In genomic region chr12:26701604-26702215, GRCh38 we compare ENCODE assay signal across 8 cellular contexts.
DNase-seq lines count a peak whose midpoint lies in the region; TF ChIP-seq lines count a peak whose summit lies in the region.

No MANE protein-coding gene starts in this region.

- DNase-seq in DMS53 (lab: John Stamatoyannopoulos, UW) (peak; percentile 71), Karpas-422 (peak; percentile 74), SK-N-SH (peak; percentile 19), fibroblast of villous mesenchyme (ENCODE audit: low read depth) (peak; percentile 64), stromal cell of bone marrow (ENCODE audit: low read depth) (peak; percentile 32)
- no peak for DNase-seq in activated CD4-positive, CD25-positive, alpha-beta regulatory T cell treated with anti-CD3 and anti-CD28 coated beads, Interleukin-2, amount 50 U/mL, for 72 hours
- no peak for DNase-seq in activated naive CD4-positive, alpha-beta T cell treated with anti-CD3 and anti-CD28 coated beads, Interleukin-2, amount 50 U/mL, for 16 hours
- no peak for DNase-seq in NK-92 treated with Interleukin-12 subunit alpha and Interleukin-12 subunit beta, amount 100 ng/mL, for 24 hours (lab: John Stamatoyannopoulos, UW)

- WGBS in SK-N-SH (ENCODE audit: low lambda C conversion rate): 67% methylated on average over 1 of the region's 1 CpG

- POLR2A ChIA-PET in SK-N-SH (lab: Yijun Ruan, JAX): no interaction called here

- H3K27ac ChIP-seq in Karpas-422 (ENCODE audit: low read length) (peak overlapping the region; percentile 42; the same call in 1 of the 2 replicates), SK-N-SH (ENCODE audit: low read depth in 2 of 2, low read length in 1 of 2) (no peak overlapping the region)

- H4K20me1 ChIP-seq in Karpas-422 (ENCODE audit: insufficient read depth, low read depth, low read length) (no peaks in the 10 kb centered on the region), SK-N-SH (ENCODE audit: insufficient read depth) (no peaks in the 10 kb centered on the region)

- H2AFZ ChIP-seq in Karpas-422 (ENCODE audit: low read length): no peak overlapping the region
- no peak overlapping the region for H2AFZ ChIP-seq in SK-N-SH (ENCODE audit: low read depth)

- H3F3A ChIP-seq in SK-N-SH (replicated peaks; ENCODE audit: insufficient read depth): no peaks in the 10 kb centered on the region

- H3K9ac ChIP-seq in Karpas-422 (ENCODE audit: low read length) (no peak overlapping the region), SK-N-SH (no peak overlapping the region)

- H3K27me3 ChIP-seq in Karpas-422 (ENCODE audit: low read length) (no peaks in the 10 kb centered on the region), SK-N-SH (ENCODE audit: insufficient read depth) (no peaks in the 10 kb centered on the region)

- H3K4me2 ChIP-seq in Karpas-422 (ENCODE audit: low read depth, low read length, poor library complexity, severe bottlenecking): peak overlapping the region; percentile 42
- H3K4me2 ChIP-seq in SK-N-SH: no peak overlapping the region

- peaks cover 17% of the 10 kb centered on the region for H3K36me3 ChIP-seq in Karpas-422 (ENCODE audit: insufficient read depth, low read length)
- H3K36me3 ChIP-seq in SK-N-SH (replicated peaks in 1 of 2; ENCODE audit: control insufficient read depth in 1 of 2, insufficient read depth in 2 of 2, low read length in 1 of 2): peaks cover 2 to 6% of the 10 kb centered on the region in 2 experiments

- H3K79me2 ChIP-seq in Karpas-422 (ENCODE audit: low read length) (peaks cover 50% of the 10 kb centered on the region), SK-N-SH (ENCODE audit: insufficient read depth) (no peaks in the 10 kb centered on the region)

- TF ChIP-seq EP300 in SK-N-SH (IDR thresholded peaks at IDR 0.05; ENCODE audit: borderline replicate concordance in 1 of 2, low read depth in 1 of 2, low read length in 1 of 2): no peak

- TF ChIP-seq RAD21 in SK-N-SH (IDR thresholded peaks at IDR 0.05; ENCODE audit: low read length): peak; percentile 75

- H3K4me1 ChIP-seq in Karpas-422 (ENCODE audit: low read length): peaks cover 54% of the 10 kb centered on the region
- H3K4me1 ChIP-seq in SK-N-SH (ENCODE audit: control insufficient read depth in 1 of 2, insufficient read depth in 2 of 2, low read depth in 1 of 2, low read length in 1 of 2): peaks cover 8 to 20% of the 10 kb centered on the region in 2 experiments; a peak in 3 of 4 replicates

- CTCF ChIA-PET in SK-N-SH (lab: Yijun Ruan, JAX): interaction anchor here (0.6 to 3.1 kb wide), 40 partner anchors 9 to 717 kb away, joined by 3 to 24 read pairs (median 4); partner anchors contain the start of genes BHLHE41, ITPR2 and SSPN

- H3K9me3 ChIP-seq in Karpas-422 (ENCODE audit: low read length) (no peaks in the 10 kb centered on the region), SK-N-SH (no peaks in the 10 kb centered on the region)

- no peak overlapping the region for H3K4me3 ChIP-seq in Karpas-422 (ENCODE audit: low read length)
- H3K4me3 ChIP-seq in SK-N-SH (ENCODE audit: low read depth in 2 of 2, low read length in 1 of 2): no peak overlapping the region; a peak in 1 of 4 replicates
- H3K4me3 ChIP-seq in fibroblast of villous mesenchyme (ENCODE audit: low read depth, low read length): no peak overlapping the region

- no peaks in the 10 kb centered on the region for H3K9me2 ChIP-seq in Karpas-422 (replicated peaks; ENCODE audit: insufficient read depth, low read length)
- H3K9me2 ChIP-seq in SK-N-SH: no peaks in the 10 kb centered on the region

- peak; percentile 82 for TF ChIP-seq CTCF in SK-N-SH (IDR thresholded peaks at IDR 0.05)
- peak; percentile 54 for TF ChIP-seq CTCF in fibroblast of villous mesenchyme (IDR thresholded peaks at IDR 0.05; ENCODE audit: insufficient read depth, low read depth, low read length)

TF ChIP-seq in SK-N-SH, 30 proteins besides CTCF, POLR2A, EP300 and RAD21:
- no peak for TF ChIP-seq FOXM1 (IDR thresholded peaks at IDR 0.05; ENCODE audit: low read depth)
- TF ChIP-seq MXI1 (IDR thresholded peaks at IDR 0.05; ENCODE audit: low read depth, low read length): no peak
- peak; percentile 54 for TF ChIP-seq SMC3 (IDR thresholded peaks at IDR 0.05; ENCODE audit: low read depth, low read length)
- no peak for TF ChIP-seq RXRA (IDR thresholded peaks at IDR 0.05; ENCODE audit: borderline replicate concordance, low read depth)
- no peak for TF ChIP-seq IRF3 (IDR thresholded peaks at IDR 0.05; ENCODE audit: low read depth, low read length)
- no peak for TF ChIP-seq CHD2 (IDR thresholded peaks at IDR 0.05; ENCODE audit: low read length, partially characterized antibody)

Comparison
In these comparisons a context has a peak if more than half of its experiments do, and no peak if none do; other contexts are left out.
1. DNase-seq: peak in DMS53 (single experiment), Karpas-422 (single experiment), SK-N-SH (single experiment), fibroblast of villous mesenchyme (single experiment) and stromal cell of bone marrow (single experiment); none in activated CD4-positive, CD25-positive, alpha-beta regulatory T cell treated with anti-CD3 and anti-CD28 coated beads, Interleukin-2, amount 50 U/mL, for 72 hours (single experiment), activated naive CD4-positive, alpha-beta T cell treated with anti-CD3 and anti-CD28 coated beads, Interleukin-2, amount 50 U/mL, for 16 hours (single experiment) and NK-92 treated with Interleukin-12 subunit alpha and Interleukin-12 subunit beta, amount 100 ng/mL, for 24 hours (single experiment).